ENCODE assay signal across 34 cellular contexts in the genomic region with DNA sequence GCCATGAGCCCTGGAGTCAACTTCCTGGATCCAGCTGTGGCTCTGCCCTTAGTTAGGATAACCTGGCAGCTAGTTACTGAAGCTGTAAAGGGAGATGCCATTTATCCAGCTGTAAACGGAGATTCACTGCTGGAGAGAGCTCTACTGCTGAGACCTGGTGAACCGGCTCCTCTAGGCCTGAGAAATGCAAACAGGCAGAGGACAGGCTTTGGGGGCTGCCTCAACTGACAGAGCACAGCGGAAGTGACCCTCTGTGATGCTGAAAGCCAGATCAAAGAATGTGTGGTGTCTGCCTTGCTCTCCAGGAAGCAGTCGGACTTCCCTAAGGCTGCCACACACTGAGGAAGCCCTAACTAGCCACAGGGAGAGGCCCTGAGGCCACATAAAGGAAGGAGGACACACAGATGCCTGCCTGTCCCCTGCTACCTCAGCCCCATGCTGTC. TPM values are rescaled to one million over a fixed set of nuclear protein-coding genes. Genes with fewer than 3 reads are reported as not detected.
DNase-seq lines count a peak whose midpoint lies in the region; ATAC-seq, FAIRE-seq and TF ChIP-seq lines count a peak whose summit lies in the region.
"Had no signal": no experiment of that assay in that cellular context is flagged by ENCODE, and none has a peak within 500 bp of the region (broad histone marks: within the 10 kb centered on the region; RNA-seq: fewer than 3 reads in every experiment).

No MANE protein-coding gene starts in this region.

- H3K79me2 ChIP-seq in HepG2 (ENCODE audit: insufficient read depth, low read length): no peaks in the 10 kb centered on the region

- intact Hi-C loops in HepG2 (cut with micrococcal nuclease; ENCODE audit: unreplicated experiment) (no loop called here), right lobe of liver (cut with DNase I) (no loop called here), aorta (cut with DNase I) (no loop called here), Right ventricle myocardium inferior (cut with DNase I) (no loop called here)

- no peak overlapping the region for H3K27ac ChIP-seq in HepG2 (ENCODE audit: extremely low read length, insufficient read depth, low read length)
- H3K27ac ChIP-seq in right lobe of liver: no peak overlapping the region
- H3K27ac ChIP-seq in RWPE1: 0 out of 2 replicates have a peak overlapping the region, but pooled peaks have one; percentile 2
- H3K27ac ChIP-seq in aorta (ENCODE audit: low read depth in 1 of 2, low read length in 2 of 2): no peak overlapping the region
- H3K27ac ChIP-seq: coronary artery, left ventricle myocardium inferior, neutrophil, thoracic aorta, vagina, WERI-Rb-1 had no signal

- TF ChIP-seq POLR2A in HepG2 (IDR thresholded peaks at IDR 0.05; ENCODE audit: insufficient read depth in 1 of 2, low read depth in 2 of 2, low read length in 2 of 2) (no peak), right lobe of liver (IDR thresholded peaks at IDR 0.05) (no peak)

- peak overlapping the region in 1 of 3 experiments; percentile 32; a peak in 1 of 6 replicates for H3K4me3 ChIP-seq in HepG2 (replicated peaks in 1 of 3; ENCODE audit: insufficient read depth in 1 of 3, low read depth in 2 of 3, low read length in 3 of 3)
- H3K4me3 ChIP-seq in right lobe of liver: no peak overlapping the region
- H3K4me3 ChIP-seq in aorta (ENCODE audit: low read length in 2 of 2): no peak overlapping the region
- H3K4me3 ChIP-seq: coronary artery, left ventricle myocardium inferior, MG63, thoracic aorta, vagina had no signal

- H3K4me2 ChIP-seq in HepG2 (ENCODE audit: low read depth, low read length): peak overlapping the region; percentile 65

- ATAC-seq in HepG2: peak; percentile 64
- ATAC-seq in right lobe of liver: no peak
- ATAC-seq in aorta (ENCODE audit: low FRiP score): peak; percentile 22
- ATAC-seq in Right ventricle myocardium inferior: no peak
- no peak for ATAC-seq in GM18861 (IDR thresholded peaks at IDR 0.05; ENCODE audit: unreplicated experiment)
- ATAC-seq: right cardiac atrium had no signal

- in situ Hi-C loops in HepG2 (cut with HindIII; ENCODE audit: extremely low pct_ligation_motif_present, low pct_unique_long_range_greater_than_20kb): no loop called here

- H3K9ac ChIP-seq in HepG2 (ENCODE audit: insufficient read depth, low read depth, low read length): no peak overlapping the region

- no peaks in the 10 kb centered on the region for H3K9me3 ChIP-seq in HepG2 (ENCODE audit: low read length)
- no peaks in the 10 kb centered on the region for H3K9me3 ChIP-seq in right lobe of liver
- H3K9me3 ChIP-seq in aorta (ENCODE audit: control insufficient read depth, low read length): no peaks in the 10 kb centered on the region
- H3K9me3 ChIP-seq: MG63, neutrophil, thoracic aorta, vagina had no signal

- TF ChIP-seq CTCF in HepG2 (CRISPR knock-in tag; IDR thresholded peaks at IDR 0.05): peak; percentile 43; the same call in 1 of the 2 replicates
- TF ChIP-seq CTCF in right lobe of liver (IDR thresholded peaks at IDR 0.05): no peak
- no peak for TF ChIP-seq CTCF in RWPE1 (conservative IDR thresholded peaks at IDR 0.05; ENCODE audit: low read depth)

- H2AFZ ChIP-seq in HepG2 (ENCODE audit: low read length): no peak overlapping the region

- WGBS in HepG2 (ENCODE audit: low lambda C conversion rate): 10% methylated on average over 4 of the region's 4 CpGs
- 60% methylated on average over 1 of the region's 4 CpGs for WGBS in right lobe of liver (ENCODE audit: insufficient coverage, low coverage, low lambda C conversion rate, missing lambda C conversion rate)
- WGBS in aorta, 2 donors: 91 to 92% methylated on average over 4 of the region's 4 CpGs

- DNase-seq in HepG2 (ENCODE audit: low spot score): no peak
- DNase-seq in right lobe of liver: no peak
- no peak for DNase-seq in RWPE1 (ENCODE audit: low spot score)
- peak; percentile 83 for DNase-seq in islet precursor cell
- no peak for DNase-seq in aorta
- DNase-seq in Right ventricle myocardium inferior (ENCODE audit: missing footprints): no peak
- no peak for DNase-seq in HCEC 1CT
- DNase-seq: activated CD4-positive, alpha-beta T cell treated with anti-CD3 and anti-CD28 coated beads, Interleukin-2, amount 10 ng/mL, durations not matched to agents 24 days and 14 days; activated effector memory CD4-positive, alpha-beta T cell treated with Interleukin-2 at 50 U/mL for 16 hours; activated T-cell treated with anti-CD3 and anti-CD28 coated beads, Interleukin-2, amount 50 U/mL, for 1 hour; CD4-positive, alpha-beta memory T cell; effector memory CD4-positive, alpha-beta T cell; left ventricle myocardium inferior; MG63; naive B cell; NCI-H1105; NCI-H187 treated with DMSO at 0.1 percent for 48 hours; NCI-H524 treated with DMSO at 0.1 percent for 48 hours; right cardiac atrium; SIG-M5; stimulated activated CD4-positive, alpha-beta T cell treated with anti-CD3 and anti-CD28 coated beads, Interleukin-1b, Interleukin-23, amount 100 ng/mL, for 48 hours; stimulated activated naive CD4-positive, alpha-beta T cell treated with Interleukin-2 at 50 U/mL for 16 hours; WERI-Rb-1 had no signal

- H3K27me3 ChIP-seq in HepG2 (ENCODE audit: control insufficient read depth in 1 of 2, insufficient read depth in 2 of 2, low read length in 2 of 2) (peaks cover 3 to 17% of the 10 kb centered on the region in 2 experiments; a peak in 2 of 5 replicates), right lobe of liver (no peaks in the 10 kb centered on the region), aorta (ENCODE audit: control insufficient read depth in 1 of 2, insufficient read depth in 2 of 2, low read length in 1 of 2) (no peaks in the 10 kb centered on the region)
- H3K27me3 ChIP-seq: MG63, neutrophil, vagina had no signal

- CTCF ChIA-PET in HepG2 (lab: Yijun Ruan, JAX; ENCODE audit: low intra/inter-chr PET ratio, low total read pairs) (interaction anchor here (2.6 kb wide), 1 partner anchor 47 kb away, joined by 43 read pairs; no protein-coding TSS in a partner anchor), RWPE1 (lab: Yijun Ruan, JAX) (interaction anchor here (1.3 kb wide), 1 partner anchor 47 kb away, joined by 4 read pairs; no protein-coding TSS in a partner anchor)

- BruUV-seq in HepG2 (replicated peaks; lab: Mats Ljungman, UMichigan): no TSS peak

- POLR2A ChIA-PET in HepG2 (lab: Yijun Ruan, JAX): interaction anchor here (1.5 to 3.3 kb wide), 4 partner anchors 21 to 44 kb away, joined by 5 to 21 read pairs (median 8); partner anchors contain the start of gene GPRC5C
- POLR2A ChIA-PET in RWPE1 (lab: Yijun Ruan, JAX; ENCODE audit: low non-redundant PET): no interaction called here

- FAIRE-seq in HepG2 (lab: Jason Lieb, UNC): no peak
- FAIRE-seq: GM12891 had no signal

- H4K20me1 ChIP-seq in HepG2 (ENCODE audit: insufficient read depth, low read length): no peaks in the 10 kb centered on the region

- H3K36me3 ChIP-seq in HepG2 (replicated peaks in 1 of 2; ENCODE audit: control insufficient read depth in 1 of 2, insufficient read depth in 2 of 2, low read length in 2 of 2): no peaks in the 10 kb centered on the region
- no peaks in the 10 kb centered on the region for H3K36me3 ChIP-seq in right lobe of liver
- no peaks in the 10 kb centered on the region for H3K36me3 ChIP-seq in aorta (ENCODE audit: control insufficient read depth in 1 of 2, insufficient read depth in 2 of 2, low read length in 1 of 2)
- H3K36me3 ChIP-seq: left ventricle myocardium inferior, MG63, neutrophil, thoracic aorta, vagina, WERI-Rb-1 had no signal

- H3K4me1 ChIP-seq in HepG2 (ENCODE audit: insufficient read depth, low read length) (peaks cover 46% of the 10 kb centered on the region), right lobe of liver (peaks cover 0 to 9% (median 0%) of the 10 kb centered on the region in 4 donors), aorta (ENCODE audit: control insufficient read depth in 1 of 2, insufficient read depth in 2 of 2, low read length in 2 of 2) (no peaks in the 10 kb centered on the region)
- H3K4me1 ChIP-seq: left ventricle myocardium inferior, vagina had no signal

- no peak for TF ChIP-seq EP300 in HepG2 (IDR thresholded peaks at IDR 0.05; ENCODE audit: low read depth in 2 of 2, low read length in 2 of 2)
- TF ChIP-seq EP300 in HepG2 (CRISPR knock-in tag; IDR thresholded peaks at IDR 0.05; ENCODE audit: borderline replicate concordance): no peak

- TF ChIP-seq RAD21 in HepG2 (CRISPR knock-in tag; IDR thresholded peaks at IDR 0.05): no peak

RNA-seq across cellular contexts. Expression of gene GPRC5C, which starts 21.9 kb away (rescaled TPM):
- total RNA-seq in HepG2 (2016; rRNA removed; fragmentation: Illumina TruSeq; extraction: Trizol): 44.8 and 85.6 TPM in 2 replicates
- total RNA-seq in HepG2 (2016; cell fraction: cytosol; rRNA removed; fragmentation: Illumina TruSeq; extraction: Trizol; ENCODE audit: low read depth): 30.8 and 32.3 TPM in 2 replicates
- 41.2 and 86.3 TPM in 2 replicates for total RNA-seq in HepG2 (2016; cell fraction: insoluble cytoplasmic fraction; rRNA removed; fragmentation: Illumina TruSeq; extraction: Trizol)
- total RNA-seq in HepG2 (2016; cell fraction: membrane; rRNA removed; fragmentation: Illumina TruSeq; extraction: Trizol): 50.5 and 55.5 TPM in 2 replicates
- total RNA-seq in HepG2 (2016; cell fraction: nucleus; rRNA removed; fragmentation: Illumina TruSeq; extraction: Trizol): 73.7 and 80.6 TPM in 2 replicates
- polyA plus RNA-seq in HepG2 (2011; rRNA removed): 300 and 407 TPM in 2 replicates
- polyA plus RNA-seq in HepG2 (2011; cell fraction: cytosol; rRNA removed): 276 and 424 TPM in 2 replicates
- polyA plus RNA-seq in HepG2 (2011; cell fraction: nucleus; rRNA removed): 354 and 357 TPM in 2 replicates
- 111 and 131 TPM in 2 replicates for polyA plus RNA-seq in HepG2 (2012)
- 29.5 and 34.4 TPM in 2 replicates for polyA plus RNA-seq in HepG2 (2016; cell fraction: cytosol; fragmentation: Illumina TruSeq; extraction: Trizol; ENCODE audit: low read depth)
- 42.9 and 43.8 TPM in 2 replicates for polyA plus RNA-seq in HepG2 (2016; cell fraction: insoluble cytoplasmic fraction; fragmentation: Illumina TruSeq; extraction: Trizol; ENCODE audit: low read depth)
- polyA plus RNA-seq in HepG2 (2016; cell fraction: membrane; fragmentation: Illumina TruSeq; extraction: Trizol; ENCODE audit: low read depth): 36.0 and 48.1 TPM in 2 replicates
- polyA plus RNA-seq in HepG2 (2016; cell fraction: nucleus; fragmentation: Illumina TruSeq; extraction: Trizol; ENCODE audit: insufficient read depth, low read depth): 131 and 142 TPM in 2 replicates
- 39.8 and 712 TPM in 2 replicates for polyA minus RNA-seq in HepG2 (2011; rRNA and poly(A)+ RNA removed; ENCODE audit: low replicate concordance)
- 209 and 211 TPM in 2 replicates for polyA minus RNA-seq in HepG2 (2011; cell fraction: cytosol; rRNA and poly(A)+ RNA removed)
- 108 and 116 TPM in 2 replicates for polyA minus RNA-seq in HepG2 (2011; cell fraction: nucleus; rRNA and poly(A)+ RNA removed)
- total RNA-seq in right lobe of liver: 100 to 1,000 TPM; 120 to 215 (median 131) TPM
- total RNA-seq in aorta: 10 to 100 TPM; 43.6 to 51.7 TPM
- polyA plus RNA-seq in aorta: 10 to 100 TPM; 31.6 to 59.4 TPM
- 37.2 TPM for total RNA-seq in Right ventricle myocardium inferior
- total RNA-seq: CD4-positive, alpha-beta memory T cell had no signal
- polyA plus RNA-seq: CD4-positive, alpha-beta memory T cell had no signal

RNA-seq across cellular contexts. Expression of gene GPR142, which starts 42.7 kb away (rescaled TPM):
- total RNA-seq in HepG2 (2016; rRNA removed; fragmentation: Illumina TruSeq; extraction: Trizol): not detected in 2 replicates
- not detected in 2 replicates for total RNA-seq in HepG2 (2016; cell fraction: cytosol; rRNA removed; fragmentation: Illumina TruSeq; extraction: Trizol; ENCODE audit: low read depth)
- total RNA-seq in HepG2 (2016; cell fraction: insoluble cytoplasmic fraction; rRNA removed; fragmentation: Illumina TruSeq; extraction: Trizol): not detected in 2 replicates
- not detected in 2 replicates for total RNA-seq in HepG2 (2016; cell fraction: membrane; rRNA removed; fragmentation: Illumina TruSeq; extraction: Trizol)
- not detected in 2 replicates for total RNA-seq in HepG2 (2016; cell fraction: nucleus; rRNA removed; fragmentation: Illumina TruSeq; extraction: Trizol)
- polyA plus RNA-seq in HepG2 (2011; rRNA removed): not detected in 2 replicates
- polyA plus RNA-seq in HepG2 (2011; cell fraction: cytosol; rRNA removed): not detected in 2 replicates
- polyA plus RNA-seq in HepG2 (2011; cell fraction: nucleus; rRNA removed): not detected in 2 replicates
- polyA plus RNA-seq in HepG2 (2012): not detected in 2 replicates
- not detected in 2 replicates for polyA plus RNA-seq in HepG2 (2016; cell fraction: cytosol; fragmentation: Illumina TruSeq; extraction: Trizol; ENCODE audit: low read depth)
- not detected in 2 replicates for polyA plus RNA-seq in HepG2 (2016; cell fraction: insoluble cytoplasmic fraction; fragmentation: Illumina TruSeq; extraction: Trizol; ENCODE audit: low read depth)
- polyA plus RNA-seq in HepG2 (2016; cell fraction: membrane; fragmentation: Illumina TruSeq; extraction: Trizol; ENCODE audit: low read depth): not detected in 2 replicates
- polyA plus RNA-seq in HepG2 (2016; cell fraction: nucleus; fragmentation: Illumina TruSeq; extraction: Trizol; ENCODE audit: insufficient read depth, low read depth): not detected in 2 replicates
- not detected in 2 replicates for polyA minus RNA-seq in HepG2 (2011; rRNA and poly(A)+ RNA removed; ENCODE audit: low replicate concordance)
- polyA minus RNA-seq in HepG2 (2011; cell fraction: cytosol; rRNA and poly(A)+ RNA removed): not detected in 2 replicates
- not detected in 2 replicates for polyA minus RNA-seq in HepG2 (2011; cell fraction: nucleus; rRNA and poly(A)+ RNA removed)
- total RNA-seq in right lobe of liver: under 1 TPM in 1 of 6 experiments, not detected in 5; 0.24 TPM
- total RNA-seq in aorta: 1 to 10 TPM in 1 of 2 donors, not detected in 1; 2.1 TPM
- polyA plus RNA-seq in aorta: not detected
- total RNA-seq in Right ventricle myocardium inferior: not detected
- total RNA-seq: A172; activated CD4-positive, alpha-beta T cell treated with anti-CD3 and anti-CD28 coated beads, Interleukin-2, amount 10 ng/mL, durations not matched to agents 24 days and 14 days; CD4-positive, alpha-beta memory T cell; epithelial cell of proximal tubule; left ventricle myocardium inferior; mesothelial cell of epicardium; right cardiac atrium; thoracic aorta had no signal
- polyA plus RNA-seq: CD4-positive, alpha-beta memory T cell; right cardiac atrium had no signal

RNA-seq across cellular contexts. Expression of gene BTBD17, which starts 48.4 kb away (rescaled TPM):
- total RNA-seq in HepG2 (2016; rRNA removed; fragmentation: Illumina TruSeq; extraction: Trizol) (not detected in 2 replicates), right lobe of liver (not detected), aorta (not detected), Right ventricle myocardium inferior (not detected)
- not detected in 2 replicates for total RNA-seq in HepG2 (2016; cell fraction: cytosol; rRNA removed; fragmentation: Illumina TruSeq; extraction: Trizol; ENCODE audit: low read depth)
- total RNA-seq in HepG2 (2016; cell fraction: insoluble cytoplasmic fraction; rRNA removed; fragmentation: Illumina TruSeq; extraction: Trizol): not detected in 2 replicates
- total RNA-seq in HepG2 (2016; cell fraction: membrane; rRNA removed; fragmentation: Illumina TruSeq; extraction: Trizol): not detected in 2 replicates
- total RNA-seq in HepG2 (2016; cell fraction: nucleus; rRNA removed; fragmentation: Illumina TruSeq; extraction: Trizol): not detected in 2 replicates
- polyA plus RNA-seq in HepG2 (2011; rRNA removed) (not detected in 2 replicates), aorta (not detected)
- polyA plus RNA-seq in HepG2 (2011; cell fraction: cytosol; rRNA removed): not detected in 2 replicates
- 0.09 TPM in 1 of 2 replicates, not detected in the other for polyA plus RNA-seq in HepG2 (2011; cell fraction: nucleus; rRNA removed)
- not detected in 2 replicates for polyA plus RNA-seq in HepG2 (2012)
- polyA plus RNA-seq in HepG2 (2016; cell fraction: cytosol; fragmentation: Illumina TruSeq; extraction: Trizol; ENCODE audit: low read depth): not detected in 2 replicates
- not detected in 2 replicates for polyA plus RNA-seq in HepG2 (2016; cell fraction: insoluble cytoplasmic fraction; fragmentation: Illumina TruSeq; extraction: Trizol; ENCODE audit: low read depth)
- not detected in 2 replicates for polyA plus RNA-seq in HepG2 (2016; cell fraction: membrane; fragmentation: Illumina TruSeq; extraction: Trizol; ENCODE audit: low read depth)
- not detected in 2 replicates for polyA plus RNA-seq in HepG2 (2016; cell fraction: nucleus; fragmentation: Illumina TruSeq; extraction: Trizol; ENCODE audit: insufficient read depth, low read depth)
- not detected in 2 replicates for polyA minus RNA-seq in HepG2 (2011; rRNA and poly(A)+ RNA removed; ENCODE audit: low replicate concordance)
- polyA minus RNA-seq in HepG2 (2011; cell fraction: cytosol; rRNA and poly(A)+ RNA removed): not detected in 2 replicates
- not detected in 2 replicates for polyA minus RNA-seq in HepG2 (2011; cell fraction: nucleus; rRNA and poly(A)+ RNA removed)
- total RNA-seq: A172; activated CD4-positive, alpha-beta T cell treated with anti-CD3 and anti-CD28 coated beads, Interleukin-2, amount 10 ng/mL, durations not matched to agents 24 days and 14 days; cardiac septum; CD4-positive, alpha-beta memory T cell; epithelial cell of proximal tubule; left ventricle myocardium inferior; posterior vena cava; right cardiac atrium; thoracic aorta; vagina had no signal
- polyA plus RNA-seq: CD4-positive, alpha-beta memory T cell; right cardiac atrium had no signal

RNA-seq across cellular contexts. Expression of gene CD300A, which starts 56.4 kb away (rescaled TPM):
- total RNA-seq in HepG2 (2016; rRNA removed; fragmentation: Illumina TruSeq; extraction: Trizol) (not detected in 2 replicates), right lobe of liver (10 to 100 TPM in 1 of 6 experiments, 1 to 10 TPM in 5; 4.8 to 16.6 (median 6.6) TPM), aorta (10 to 100 TPM; 10.3 to 10.4 TPM), Right ventricle myocardium inferior (2.4 TPM)
- total RNA-seq in HepG2 (2016; cell fraction: cytosol; rRNA removed; fragmentation: Illumina TruSeq; extraction: Trizol; ENCODE audit: low read depth): not detected in 2 replicates
- not detected in 2 replicates for total RNA-seq in HepG2 (2016; cell fraction: insoluble cytoplasmic fraction; rRNA removed; fragmentation: Illumina TruSeq; extraction: Trizol)
- total RNA-seq in HepG2 (2016; cell fraction: membrane; rRNA removed; fragmentation: Illumina TruSeq; extraction: Trizol): not detected in 2 replicates
- total RNA-seq in HepG2 (2016; cell fraction: nucleus; rRNA removed; fragmentation: Illumina TruSeq; extraction: Trizol): not detected in 2 replicates
- polyA plus RNA-seq in HepG2 (2011; rRNA removed) (0.39 TPM in 1 of 2 replicates, not detected in the other), aorta (1 to 10 TPM; 2.6 to 9.1 TPM)
- 0.09 and 0.14 TPM in 2 replicates for polyA plus RNA-seq in HepG2 (2011; cell fraction: cytosol; rRNA removed)
- polyA plus RNA-seq in HepG2 (2011; cell fraction: nucleus; rRNA removed): 0.14 and 0.23 TPM in 2 replicates
- 0.11 and 0.19 TPM in 2 replicates for polyA plus RNA-seq in HepG2 (2012)
- not detected in 2 replicates for polyA plus RNA-seq in HepG2 (2016; cell fraction: cytosol; fragmentation: Illumina TruSeq; extraction: Trizol; ENCODE audit: low read depth)
- polyA plus RNA-seq in HepG2 (2016; cell fraction: insoluble cytoplasmic fraction; fragmentation: Illumina TruSeq; extraction: Trizol; ENCODE audit: low read depth): not detected in 2 replicates
- polyA plus RNA-seq in HepG2 (2016; cell fraction: membrane; fragmentation: Illumina TruSeq; extraction: Trizol; ENCODE audit: low read depth): not detected in 2 replicates
- polyA plus RNA-seq in HepG2 (2016; cell fraction: nucleus; fragmentation: Illumina TruSeq; extraction: Trizol; ENCODE audit: insufficient read depth, low read depth): not detected in 2 replicates
- polyA minus RNA-seq in HepG2 (2011; rRNA and poly(A)+ RNA removed; ENCODE audit: low replicate concordance): not detected in 2 replicates
- not detected in 2 replicates for polyA minus RNA-seq in HepG2 (2011; cell fraction: cytosol; rRNA and poly(A)+ RNA removed)
- polyA minus RNA-seq in HepG2 (2011; cell fraction: nucleus; rRNA and poly(A)+ RNA removed): not detected in 2 replicates
- total RNA-seq: A172, epithelial cell of proximal tubule, mesothelial cell of epicardium had no signal

Comparison
In these comparisons a context has a peak if more than half of its experiments do, and no peak if none do; other contexts are left out.
1. ATAC-seq: peak in HepG2 (single experiment) and aorta (single experiment); none in right lobe of liver (0 of 4), Right ventricle myocardium inferior (single experiment) and GM18861 (single experiment).